Comparison of ENCODE assay signal across 13 cellular contexts in genomic region chr22:45945621-45946020, GRCh38.
A peak's percentile ranks its signal among the peaks of the same experiment; 100 is the strongest.
DNase-seq lines count a peak whose midpoint lies in the region; ATAC-seq lines count a peak whose summit lies in the region.
"Had no signal": no experiment of that assay in that cellular context is flagged by ENCODE, and none has a peak within 500 bp of the region (broad histone marks: within the 10 kb centered on the region; RNA-seq: fewer than 3 reads in every experiment).

No MANE protein-coding gene starts in this region.

- no peak for ATAC-seq in HG02870 (IDR thresholded peaks at IDR 0.05; ENCODE audit: unreplicated experiment)
- ATAC-seq: GM12878, GM23338 had no signal

- DNase-seq in DMS 273 (lab: John Stamatoyannopoulos, UW; ENCODE audit: unreplicated experiment) (peak; percentile 34), DMS 273 treated with DMSO at 0.1 percent for 48 hours (lab: John Stamatoyannopoulos, UW) (no peak), NCI-H524 treated with DMSO at 0.1 percent for 48 hours (lab: John Stamatoyannopoulos, UW) (peak; percentile 52), left kidney (ENCODE audit: low read depth, low spot score) (peak; percentile 19), germinal center (ENCODE audit: low spot score) (no peak), NCI-H1694 (lab: John Stamatoyannopoulos, UW) (no peak)
- DNase-seq: AML-193; CD4-positive, CD25-positive, alpha-beta regulatory T cell; DMS79; H7 had no signal

Comparison
In these comparisons a context has a peak if more than half of its experiments do, and no peak if none do; other contexts are left out.
1. DNase-seq: peak in DMS 273 (single experiment), NCI-H524 treated with DMSO at 0.1 percent for 48 hours (single experiment) and left kidney (single experiment); none in DMS 273 treated with DMSO at 0.1 percent for 48 hours (single experiment), germinal center (single experiment) and NCI-H1694 (single experiment).